In genomic region chr9:124333180-124333579, GRCh38 we compare ENCODE assay signal across 19 cellular contexts.
DNase-seq lines count a peak whose midpoint lies in the region; ATAC-seq, FAIRE-seq and TF ChIP-seq lines count a peak whose summit lies in the region.
"Had no signal": no experiment of that assay in that cellular context is flagged by ENCODE, and none has a peak within 500 bp of the region (broad histone marks: within the 10 kb centered on the region; RNA-seq: fewer than 3 reads in every experiment).

No MANE protein-coding gene starts in this region.

- no peak for FAIRE-seq in HepG2 (lab: Jason Lieb, UNC)
- FAIRE-seq: G401.6, GM12892, GM18507, H54 had no signal

- 99% methylated on average over 7 of the region's 7 CpGs for WGBS in HepG2 (ENCODE audit: low lambda C conversion rate)
- 100% methylated on average over 4 of the region's 7 CpGs for WGBS in right lobe of liver (ENCODE audit: insufficient coverage, low coverage, low lambda C conversion rate, missing lambda C conversion rate)
- 89 to 97% (median 93%) methylated on average over 7 of the region's 7 CpGs for WGBS in stomach, 5 donors

- H3K27ac Mint-ChIP-seq in glutamatergic neuron (ENCODE audit: unreplicated experiment) (peak overlapping the region; percentile 20), neural crest cell (ENCODE audit: unreplicated experiment) (peak overlapping the region; percentile 4)
- H3K27ac Mint-ChIP-seq: CD14-positive monocyte, GM23338, HFFc6 had no signal

- peaks cover 14% of the 10 kb centered on the region for H3K4me1 Mint-ChIP-seq in glutamatergic neuron (ENCODE audit: low read depth, unreplicated experiment)
- peaks cover 13% of the 10 kb centered on the region for H3K4me1 Mint-ChIP-seq in neural crest cell
- H3K4me1 Mint-ChIP-seq: CD14-positive monocyte had no signal

- no TSS peak for BruUV-seq in HepG2 (replicated peaks; lab: Mats Ljungman, UMichigan)

- no peak overlapping the region for H3K27ac ChIP-seq in HepG2 (ENCODE audit: extremely low read length, insufficient read depth, low read length)
- no peak overlapping the region for H3K27ac ChIP-seq in right lobe of liver
- H3K27ac ChIP-seq in stomach, result no peak overlapping the region
- H3K27ac ChIP-seq: 22Rv1, BLaER1 had no signal

- POLR2A ChIA-PET in HepG2 (lab: Yijun Ruan, JAX), result no interaction called here

- DNase-seq in HepG2 (ENCODE audit: low spot score) (no peak), right lobe of liver (no peak), glutamatergic neuron (no peak), neural crest cell (ENCODE audit: low read depth, low spot score) (no peak), DMS153 (lab: John Stamatoyannopoulos, UW) (no peak), stomach (no peak), left cardiac atrium (no peak)
- DNase-seq: CD4-positive, alpha-beta memory T cell; HFFc6 had no signal

- no peak overlapping the region for H2AFZ ChIP-seq in HepG2 (ENCODE audit: low read length)
- H2AFZ ChIP-seq: GM23338 had no signal

- in situ Hi-C loops in HepG2 (cut with HindIII; ENCODE audit: extremely low pct_ligation_motif_present, low pct_unique_long_range_greater_than_20kb), result no loop called here

- no peaks in the 10 kb centered on the region for H3K79me2 ChIP-seq in HepG2 (ENCODE audit: insufficient read depth, low read length)

- CTCF ChIA-PET in HepG2 (lab: Yijun Ruan, JAX; ENCODE audit: low intra/inter-chr PET ratio, low total read pairs), result no interaction called here

- ATAC-seq in HepG2, result no peak
- ATAC-seq in right lobe of liver, result no peak
- no peak for ATAC-seq in left cardiac atrium
- no peak for ATAC-seq in HG03159 (IDR thresholded peaks at IDR 0.05; ENCODE audit: unreplicated experiment)
- ATAC-seq: GM23338, HCT116 had no signal

- peaks cover 5% of the 10 kb centered on the region for H3K27me3 Mint-ChIP-seq in glutamatergic neuron (ENCODE audit: unreplicated experiment)
- H3K27me3 Mint-ChIP-seq in neural crest cell (ENCODE audit: low read depth), result no peaks in the 10 kb centered on the region
- H3K27me3 Mint-ChIP-seq: CD4-positive, alpha-beta memory T cell had no signal

- peaks cover 7% of the 10 kb centered on the region for H3K9me3 Mint-ChIP-seq in glutamatergic neuron (ENCODE audit: unreplicated experiment)
- H3K9me3 Mint-ChIP-seq in neural crest cell, result peaks cover under 1% of the 10 kb centered on the region
- H3K9me3 Mint-ChIP-seq: HFFc6 had no signal

- H4K20me1 ChIP-seq in HepG2 (ENCODE audit: insufficient read depth, low read length), result no peaks in the 10 kb centered on the region

- TF ChIP-seq EP300 in HepG2 (IDR thresholded peaks at IDR 0.05; ENCODE audit: low read depth in 2 of 2, low read length in 2 of 2), result no peak
- TF ChIP-seq EP300 in HepG2 (CRISPR knock-in tag; IDR thresholded peaks at IDR 0.05; ENCODE audit: borderline replicate concordance), result no peak
- TF ChIP-seq EP300 in stomach (IDR thresholded peaks at IDR 0.05), result no peak

- intact Hi-C loops in HepG2 (cut with micrococcal nuclease; ENCODE audit: unreplicated experiment) (no loop called here), right lobe of liver (cut with DNase I) (no loop called here), stomach (cut with DNase I; ENCODE audit: low total_unique reads) (no loop called here), left cardiac atrium (cut with DNase I) (no loop called here)

- H3K36me3 ChIP-seq in HepG2 (replicated peaks in 1 of 2; ENCODE audit: control insufficient read depth in 1 of 2, insufficient read depth in 2 of 2, low read length in 2 of 2), result peaks cover 47 to 70% of the 10 kb centered on the region in 2 experiments
- peaks cover 0 to 48% (median 27%) of the 10 kb centered on the region in 4 donors for H3K36me3 ChIP-seq in right lobe of liver
- peaks cover 16 to 99% (median 97%) of the 10 kb centered on the region in 4 donors for H3K36me3 ChIP-seq in stomach

- no peak for TF ChIP-seq POLR2A in HepG2 (IDR thresholded peaks at IDR 0.05; ENCODE audit: insufficient read depth in 1 of 2, low read depth in 2 of 2, low read length in 2 of 2)
- TF ChIP-seq POLR2A in right lobe of liver (IDR thresholded peaks at IDR 0.05), result no peak
- no peak for TF ChIP-seq POLR2A in stomach (IDR thresholded peaks at IDR 0.05)

- peaks cover 5% of the 10 kb centered on the region for H3K36me3 Mint-ChIP-seq in glutamatergic neuron (ENCODE audit: unreplicated experiment)
- peaks cover 13% of the 10 kb centered on the region for H3K36me3 Mint-ChIP-seq in neural crest cell (ENCODE audit: low read depth)

- H3K4me3 Mint-ChIP-seq in glutamatergic neuron (ENCODE audit: unreplicated experiment) (no peak overlapping the region), neural crest cell (no peak overlapping the region)
- H3K4me3 Mint-ChIP-seq: CD14-positive monocyte; CD4-positive, alpha-beta memory T cell; GM23338; HFFc6 had no signal

- no peak for TF ChIP-seq CTCF in HepG2 (CRISPR knock-in tag; IDR thresholded peaks at IDR 0.05)
- TF ChIP-seq CTCF in right lobe of liver (IDR thresholded peaks at IDR 0.05), result no peak
- TF ChIP-seq CTCF in glutamatergic neuron (IDR thresholded peaks at IDR 0.05; ENCODE audit: partially characterized antibody, unreplicated experiment), result no peak
- TF ChIP-seq CTCF in neural crest cell (conservative IDR thresholded peaks at IDR 0.05), result no peak
- TF ChIP-seq CTCF in stomach (IDR thresholded peaks at IDR 0.05), result no peak

- no peaks in the 10 kb centered on the region for H3K9me3 ChIP-seq in HepG2 (ENCODE audit: low read length)
- no peaks in the 10 kb centered on the region for H3K9me3 ChIP-seq in right lobe of liver
- H3K9me3 ChIP-seq in stomach, result peaks cover 0 to 14% (median 10%) of the 10 kb centered on the region in 4 donors

- H3K4me2 ChIP-seq in HepG2 (ENCODE audit: low read depth, low read length), result no peak overlapping the region
- H3K4me2 ChIP-seq: BLaER1, GM23338 had no signal

- H3K27me3 ChIP-seq in HepG2 (ENCODE audit: control insufficient read depth in 1 of 2, insufficient read depth in 2 of 2, low read length in 2 of 2), result no peaks in the 10 kb centered on the region
- no peaks in the 10 kb centered on the region for H3K27me3 ChIP-seq in right lobe of liver
- no peaks in the 10 kb centered on the region for H3K27me3 ChIP-seq in stomach
- H3K27me3 ChIP-seq: BLaER1 had no signal

- no peak overlapping the region for H3K9ac ChIP-seq in HepG2 (ENCODE audit: insufficient read depth, low read depth, low read length)
- H3K9ac ChIP-seq: BLaER1 had no signal

- H3K4me3 ChIP-seq in HepG2 (replicated peaks in 1 of 3; ENCODE audit: insufficient read depth in 1 of 3, low read depth in 2 of 3, low read length in 3 of 3) (no peak overlapping the region), right lobe of liver (no peak overlapping the region), stomach (no peak overlapping the region)
- H3K4me3 ChIP-seq: BLaER1, GM23338 had no signal

- TF ChIP-seq RAD21 in HepG2 (CRISPR knock-in tag; IDR thresholded peaks at IDR 0.05), result no peak

- H3K4me1 ChIP-seq in HepG2 (ENCODE audit: insufficient read depth, low read length) (no peaks in the 10 kb centered on the region), right lobe of liver (no peaks in the 10 kb centered on the region), stomach (no peaks in the 10 kb centered on the region)

TF ChIP-seq in HepG2, 621 proteins besides CTCF, POLR2A, EP300 and RAD21:
- TF ChIP-seq ZNF768 (CRISPR knock-in tag; IDR thresholded peaks at IDR 0.05) (no peak), ZBTB21 (CRISPR knock-in tag; IDR thresholded peaks at IDR 0.05) (no peak), RBM22 (optimal IDR thresholded peaks at IDR 0.05; ENCODE audit: low read length) (peak; percentile 43), KDM5B (CRISPR knock-in tag; IDR thresholded peaks at IDR 0.05; ENCODE audit: borderline replicate concordance) (no peak)
